8 cellular contexts compared by ENCODE assay signal in the genomic region with DNA sequence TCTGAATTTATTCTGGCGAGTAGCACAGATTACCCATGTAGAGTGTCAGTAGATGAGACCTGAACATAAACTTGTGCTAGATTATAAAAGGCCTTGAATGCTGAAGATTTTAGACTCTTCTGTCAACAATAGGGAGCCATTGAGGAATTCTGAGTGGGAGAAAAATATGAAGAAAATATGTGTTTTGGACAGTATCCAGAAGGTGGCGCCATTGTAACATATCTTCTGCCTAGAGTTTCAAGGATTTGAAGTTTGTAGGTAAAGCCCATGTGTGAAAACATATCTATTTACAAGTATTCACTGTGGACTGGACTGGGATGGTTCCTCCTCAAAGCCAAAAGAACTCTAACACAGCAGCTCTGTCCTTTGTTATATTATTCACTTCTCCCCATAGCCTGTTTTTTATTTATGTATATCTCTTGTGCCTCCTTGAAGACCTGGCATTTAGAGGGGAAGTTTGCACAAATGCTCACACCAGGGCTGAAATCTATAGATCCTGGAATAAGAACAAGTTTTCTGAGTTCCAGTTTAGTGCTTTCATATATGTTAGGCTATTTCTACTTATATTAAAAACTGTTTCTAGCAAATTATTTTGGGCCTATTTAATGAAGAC.
DNase-seq lines count a peak whose midpoint lies in the region; ATAC-seq and TF ChIP-seq lines count a peak whose summit lies in the region.

No MANE protein-coding gene starts in this region.

- peak; percentile 18 for DNase-seq in NOMO-1 treated with DMSO at 0.1 percent for 48 hours (lab: John Stamatoyannopoulos, UW; ENCODE audit: unreplicated experiment)
- DNase-seq in NOMO-1 treated with dmso at 0.1 percent for 144 hours (lab: John Stamatoyannopoulos, UW; ENCODE audit: unreplicated experiment), result no peak
- DNase-seq in NCI-H748 treated with DMSO at 0.1 percent for 48 hours (lab: John Stamatoyannopoulos, UW), result peak; percentile 68
- peak; percentile 31 for DNase-seq in mammary epithelial cell
- peak; percentile 67 to 77 for DNase-seq in lung microvascular endothelial cell (ENCODE audit: low read depth in 2 of 2)

- in situ Hi-C loops in mammary epithelial cell (cut with MboI; ENCODE audit: low sequenced_read_pairs in 2 of 2), result loop anchor here (10.0 to 25.0 kb wide), 3 partner anchors 919 to 1427 kb away; a partner anchor contains a TSS

- H3K4me2 ChIP-seq in mammary epithelial cell (ENCODE audit: insufficient read depth, low read depth, low read length), result no peak overlapping the region

- dilution Hi-C loops in mammary epithelial cell (cut with HindIII; ENCODE audit: low sequenced_read_pairs), result no loop called here

- no peaks in the 10 kb centered on the region for H3K27me3 ChIP-seq in mammary epithelial cell (ENCODE audit: insufficient read depth, low read length)

- no peak overlapping the region for H3K9ac ChIP-seq in mammary epithelial cell (ENCODE audit: insufficient read depth, low read length)

- no TSS peak for BruUV-seq in mammary epithelial cell (replicated peaks; lab: Mats Ljungman, UMichigan)

- ATAC-seq in HG03280 (IDR thresholded peaks at IDR 0.05; ENCODE audit: unreplicated experiment), result peak; percentile 50
- no peak for ATAC-seq in GM21619 (IDR thresholded peaks at IDR 0.05; ENCODE audit: unreplicated experiment)
- no peak for ATAC-seq in HG03520 (IDR thresholded peaks at IDR 0.05; ENCODE audit: unreplicated experiment)

- H3K36me3 ChIP-seq in mammary epithelial cell (ENCODE audit: insufficient read depth, low read length), result no peaks in the 10 kb centered on the region

- intact Hi-C loops in mammary epithelial cell (cut with micrococcal nuclease), result loop anchor here (1.0 to 10.0 kb wide), 6 partner anchors 85 to 1428 kb away; no protein-coding TSS in a partner anchor

- H3K4me3 ChIP-seq in mammary epithelial cell (replicated peaks in 1 of 3; ENCODE audit: insufficient read depth in 1 of 3, low read depth in 2 of 3, low read length in 3 of 3), result no peak overlapping the region

- H3K4me1 ChIP-seq in mammary epithelial cell (ENCODE audit: insufficient read depth, low read length), result no peaks in the 10 kb centered on the region

- CTCF ChIA-PET in mammary epithelial cell (lab: Charles Lee; ENCODE audit: low non-redundant PET), result no interaction called here

- no peaks in the 10 kb centered on the region for H3K9me3 ChIP-seq in mammary epithelial cell (replicated peaks; ENCODE audit: insufficient read depth, low read length)

- H4K20me1 ChIP-seq in mammary epithelial cell (ENCODE audit: insufficient read depth, low read length), result no peaks in the 10 kb centered on the region

- TF ChIP-seq CTCF in mammary epithelial cell (conservative IDR thresholded peaks at IDR 0.05 in 1 of 2, IDR thresholded peaks at IDR 0.05 in 1 of 2; ENCODE audit: extremely low read depth in 1 of 2, insufficient read depth in 1 of 2, low read depth in 1 of 2, low read length in 2 of 2), result peak; percentile 61 to 68

- no peak overlapping the region for H2AFZ ChIP-seq in mammary epithelial cell (ENCODE audit: low read depth, low read length)

- WGBS in mammary epithelial cell (ENCODE audit: low coverage, missing lambda C conversion rate), result 34% methylated on average over 2 of the region's 2 CpGs

- no peaks in the 10 kb centered on the region for H3K79me2 ChIP-seq in mammary epithelial cell (ENCODE audit: insufficient read depth, low read length)

- H3K27ac ChIP-seq in mammary epithelial cell (ENCODE audit: insufficient read depth, low read depth, low read length), result no peak overlapping the region
